8 cellular contexts compared by ENCODE assay signal in genomic region chr20:63536997-63537524, GRCh38. TPM values are rescaled to one million over a fixed set of nuclear protein-coding genes. Genes with fewer than 3 reads are reported as not detected.
A peak's percentile ranks its signal among the peaks of the same experiment; 100 is the strongest.
DNase-seq lines count a peak whose midpoint lies in the region; ATAC-seq, FAIRE-seq and TF ChIP-seq lines count a peak whose summit lies in the region.

Gene PTK6 (minus strand): TSS chr20:63537376. CDS start chr20:63537314, 62 bp downstream.

- H3K4me1 ChIP-seq in DND-41 (ENCODE audit: insufficient read depth, low read length): peaks cover 21% of the 10 kb centered on the region
- peaks cover 5% of the 10 kb centered on the region for H3K4me1 ChIP-seq in prostate gland (replicated peaks)

- peaks cover 7% of the 10 kb centered on the region; the same call in 1 of the 2 replicates for H4K20me1 ChIP-seq in DND-41 (ENCODE audit: insufficient read depth, low read length)

- H3K4me3 ChIP-seq in DND-41 (ENCODE audit: low read depth in 1 of 2, low read length in 2 of 2) (peak within 1 kb of the TSS in 1 of 2 experiments; percentile 56; a peak in 2 of 4 replicates), prostate gland (peak within 1 kb of the TSS in 1 of 2 donors; percentile 17)

- intact Hi-C loops in prostate gland (cut with DNase I): loop anchor here (5.0 to 10.0 kb wide), 2 partner anchors 328 to 435 kb away; partner anchors contain the start of genes ABHD16B and TPD52L2

- peak within 1 kb of the TSS; percentile 50 for H3K9ac ChIP-seq in DND-41 (ENCODE audit: low read depth, low read length)

- DNase-seq in DND-41 (no peak), H54 (ENCODE audit: insufficient read length, low spot score) (peak; percentile 95), RPMI8226 (peak; percentile 73), prostate gland (ENCODE audit: low spot score) (no peak), NCI-H146 (lab: John Stamatoyannopoulos, UW) (no peak), NCI-H748 (lab: John Stamatoyannopoulos, UW; ENCODE audit: unreplicated experiment) (no peak), NCI-H526 treated with DMSO at 0.1 percent for 48 hours (lab: John Stamatoyannopoulos, UW) (no peak)

- H3K36me3 ChIP-seq in DND-41 (ENCODE audit: insufficient read depth, low read length): no peaks in the 10 kb centered on the region
- H3K36me3 ChIP-seq in prostate gland: no peaks in the 10 kb centered on the region

- peak within 1 kb of the TSS; percentile 71 for H3K27ac ChIP-seq in DND-41 (ENCODE audit: low read length)
- peak within 1 kb of the TSS; percentile 73 to 80 for H3K27ac ChIP-seq in prostate gland

- H3K9me3 ChIP-seq in DND-41 (ENCODE audit: insufficient read depth, low read length, severe bottlenecking) (no peaks in the 10 kb centered on the region), prostate gland (no peaks in the 10 kb centered on the region)

- H2AFZ ChIP-seq in DND-41 (ENCODE audit: low read depth, low read length): peak within 1 kb of the TSS; percentile 79

- FAIRE-seq in H54 (lab: Jason Lieb, UNC): no peak

- TF ChIP-seq CTCF in DND-41 (IDR thresholded peaks at IDR 0.05; ENCODE audit: borderline replicate concordance, extremely low read depth, low read length, poor library complexity, severe bottlenecking) (no peak), prostate gland (IDR thresholded peaks at IDR 0.05) (no peak)

- WGBS in prostate gland: 76% methylated on average over 27 of the region's 29 CpGs

- no peak for TF ChIP-seq POLR2A in H54 (IDR thresholded peaks at IDR 0.05; ENCODE audit: low read depth, low read length)
- TF ChIP-seq POLR2A in prostate gland (IDR thresholded peaks at IDR 0.05): no peak

- H3K4me2 ChIP-seq in DND-41 (ENCODE audit: insufficient read depth, low read length): peak within 1 kb of the TSS; percentile 77

- H3K79me2 ChIP-seq in DND-41 (ENCODE audit: insufficient read depth, low read length): no peaks in the 10 kb centered on the region

- H3K27me3 ChIP-seq in DND-41 (ENCODE audit: insufficient read depth, low read length, poor library complexity) (no peaks in the 10 kb centered on the region), prostate gland (replicated peaks; ENCODE audit: insufficient read depth) (no peaks in the 10 kb centered on the region)

- no peak for ATAC-seq in DND-41 (ENCODE audit: insufficient read depth, low read depth)
- peak; percentile 48 for ATAC-seq in esophagus mucosa

RNA-seq across cellular contexts. Expression of gene PTK6, which starts in this region (rescaled TPM):
- total RNA-seq in esophagus mucosa (92.7 TPM), prostate gland (1 to 10 TPM in 1 of 2 donors, under 1 TPM in 1; 0.77 to 1.1 TPM)

Comparison
In these comparisons a context has a peak if more than half of its experiments do, and no peak if none do; other contexts are left out.
1. RNA of gene PTK6 (total RNA-seq): 92.7 TPM in esophagus mucosa (single experiment); 0.77 to 1.1 TPM in prostate gland; every median in the first group is over 10 times any median in the second.
2. DNase-seq: peak in H54 (single experiment) and RPMI8226 (single experiment); none in DND-41 (single experiment), prostate gland (single experiment), NCI-H146 (single experiment), NCI-H748 (single experiment) and NCI-H526 treated with DMSO at 0.1 percent for 48 hours (single experiment).